In the genomic region with DNA sequence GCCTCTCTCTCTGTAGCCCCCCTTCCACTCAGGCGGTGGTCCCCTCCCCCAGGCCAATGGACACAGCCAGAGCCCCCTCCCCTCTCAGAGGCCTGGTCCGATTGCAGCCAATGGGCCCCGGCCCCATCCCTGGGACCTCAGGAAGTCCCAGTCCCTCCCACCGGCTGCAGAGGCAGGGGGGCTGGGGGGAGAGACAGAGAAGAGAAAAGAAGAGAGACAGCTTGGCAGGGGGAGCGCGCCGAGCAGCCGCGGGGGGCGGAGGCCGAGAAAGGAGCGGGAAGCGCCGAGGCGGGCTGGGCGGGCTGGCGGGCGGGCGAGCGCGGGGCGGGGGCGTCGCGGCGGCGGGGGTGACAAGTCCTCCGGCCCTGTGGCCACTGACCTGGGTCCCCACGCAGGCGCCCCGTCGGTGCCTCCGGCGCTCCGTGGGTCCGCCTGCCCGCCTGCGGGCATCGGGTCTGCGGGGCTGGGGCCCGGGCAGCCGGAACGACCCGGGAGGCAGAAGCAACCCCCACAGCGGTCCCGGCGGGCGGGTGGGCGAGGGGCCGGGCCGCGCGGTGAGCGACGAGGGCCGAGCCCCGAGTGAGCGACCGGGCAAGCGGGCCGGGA, we compare ENCODE assay signal across 14 cellular contexts. TPM values are rescaled to one million over a fixed set of nuclear protein-coding genes. Genes with fewer than 3 reads are reported as not detected.
A peak's percentile ranks its signal among the peaks of the same experiment; 100 is the strongest.
DNase-seq lines count a peak whose midpoint lies in the region; ATAC-seq, FAIRE-seq and TF ChIP-seq lines count a peak whose summit lies in the region.
"Had no signal": no experiment of that assay in that cellular context is flagged by ENCODE, and none has a peak within 500 bp of the region (broad histone marks: within the 10 kb centered on the region; RNA-seq: fewer than 3 reads in every experiment).

No MANE protein-coding gene starts in this region.

- no peak overlapping the region for H4K8ac ChIP-seq in H1 (ENCODE audit: extremely low read depth, insufficient read depth, low read length)

- H3K9ac ChIP-seq in H1 (replicated peaks in 1 of 4; ENCODE audit: extremely low read depth in 1 of 4, low read depth in 3 of 4, low read length in 3 of 4) (no peak overlapping the region), neural progenitor cell (no peak overlapping the region)

- H2BK12ac ChIP-seq in H1 (ENCODE audit: low read depth, low read length): peak overlapping the region; percentile 96; the same call in 1 of the 2 replicates

- peaks cover 59% of the 10 kb centered on the region for H3F3A ChIP-seq in neural progenitor cell (ENCODE audit: low read depth)

- H3K27ac Mint-ChIP-seq in neural progenitor cell: peak overlapping the region; percentile 96
- H3K27ac Mint-ChIP-seq: activated naive CD4-positive, alpha-beta T cell treated with anti-CD3 and anti-CD28 coated beads, Interleukin-2, amount 50 U/mL, for 72 hours had no signal

- no peaks in the 10 kb centered on the region for H3K79me1 ChIP-seq in H1 (ENCODE audit: low read depth, low read length)

- H3K9me3 ChIP-seq in BE2C: no peaks in the 10 kb centered on the region
- no peaks in the 10 kb centered on the region for H3K9me3 ChIP-seq in H1 (ENCODE audit: insufficient read depth in 2 of 2, low read depth in 1 of 2, low read length in 1 of 2)
- H3K9me3 ChIP-seq in neural progenitor cell (ENCODE audit: low read depth): no peaks in the 10 kb centered on the region
- no peaks in the 10 kb centered on the region for H3K9me3 ChIP-seq in right lobe of liver

- no peak overlapping the region for H3K56ac ChIP-seq in H1 (replicated peaks; ENCODE audit: insufficient read length, low read depth, low read length)

- H3K4me1 Mint-ChIP-seq in neural progenitor cell: peaks cover 81% of the 10 kb centered on the region

- ATAC-seq in right lobe of liver: no peak
- ATAC-seq: esophagus mucosa had no signal

- peaks cover 64% of the 10 kb centered on the region for H3K4me1 ChIP-seq in BE2C
- peaks cover 12 to 46% (median 32%) of the 10 kb centered on the region in 4 experiments for H3K4me1 ChIP-seq in H1 (replicated peaks in 1 of 4; ENCODE audit: control insufficient read depth in 3 of 4, insufficient read depth in 4 of 4, low read length in 3 of 4)
- peaks cover 78% of the 10 kb centered on the region for H3K4me1 ChIP-seq in neural progenitor cell
- H3K4me1 ChIP-seq in right lobe of liver: no peaks in the 10 kb centered on the region

- peak overlapping the region; percentile 62; the same call in 1 of the 2 replicates for H3K18ac ChIP-seq in H1 (ENCODE audit: extremely low read depth, low read length)

- H3K27me3 Mint-ChIP-seq in neural progenitor cell (ENCODE audit: insufficient read depth, low read depth): peaks cover 6% of the 10 kb centered on the region

- POLR2A ChIA-PET in H1 (lab: Charles Lee; ENCODE audit: partially characterized antibody): interaction anchor here (1.0 to 5.6 kb wide), 8 partner anchors 10 to 60 kb away, joined by 3 to 36 read pairs (median 4); a partner anchor contains a TSS

- peaks cover 0 to 5% of the 10 kb centered on the region in 2 experiments for H4K20me1 ChIP-seq in H1 (replicated peaks in 1 of 2; ENCODE audit: control insufficient read depth in 1 of 2, insufficient read depth in 2 of 2, low read length in 2 of 2)
- peaks cover 36% of the 10 kb centered on the region for H4K20me1 ChIP-seq in neural progenitor cell (ENCODE audit: low read depth)

- H3K4me3 ChIP-seq in BE2C (ENCODE audit: low read depth, low read length) (peak overlapping the region; percentile 52), H1 (ENCODE audit: extremely low read depth in 1 of 4, insufficient read depth in 2 of 4, low read depth in 3 of 4, low read length in 4 of 4) (peak overlapping the region; percentile 24 to 55 (median 44); a peak in 6 of 8 replicates), neural progenitor cell (peak overlapping the region; percentile 55), right lobe of liver (no peak overlapping the region)

- peaks cover 6% of the 10 kb centered on the region for H3K36me3 Mint-ChIP-seq in neural progenitor cell
- H3K36me3 Mint-ChIP-seq: activated naive CD4-positive, alpha-beta T cell treated with anti-CD3 and anti-CD28 coated beads, Interleukin-2, amount 50 U/mL, for 72 hours had no signal

- intact Hi-C loops in right lobe of liver (cut with DNase I): no loop called here

- peaks cover 19% of the 10 kb centered on the region; the same call in 1 of the 2 replicates for H3K23me2 ChIP-seq in H1 (ENCODE audit: low read depth, low read length)

- no peaks in the 10 kb centered on the region for H3K9me3 Mint-ChIP-seq in neural progenitor cell
- H3K9me3 Mint-ChIP-seq: activated naive CD4-positive, alpha-beta T cell treated with anti-CD3 and anti-CD28 coated beads, Interleukin-2, amount 50 U/mL, for 72 hours had no signal

- TF ChIP-seq RAD21 in H1 (IDR thresholded peaks at IDR 0.05 in 1 of 2, conservative IDR thresholded peaks at IDR 0.05 in 1 of 2; ENCODE audit: low read depth in 2 of 2, low read length in 2 of 2): no peak

- H2BK5ac ChIP-seq in H1 (ENCODE audit: low read depth, low read length): no peak overlapping the region

- FAIRE-seq in H1 (lab: Jason Lieb, UNC): no peak
- FAIRE-seq: HepG2 had no signal

- H3K27ac ChIP-seq in H1 (ENCODE audit: low read depth, low read length) (no peak overlapping the region), neural progenitor cell (peak overlapping the region; percentile 81), right lobe of liver (no peak overlapping the region)

- H3K79me2 ChIP-seq in H1 (ENCODE audit: control insufficient read depth in 1 of 2, insufficient read depth in 2 of 2, low read length in 2 of 2) (no peaks in the 10 kb centered on the region), neural progenitor cell (ENCODE audit: low read depth) (no peaks in the 10 kb centered on the region)

- H2BK15ac ChIP-seq in H1 (ENCODE audit: low read length): no peak overlapping the region

- peak overlapping the region; percentile 84 for H3K4me2 ChIP-seq in H1 (ENCODE audit: insufficient read depth in 1 of 2, low read depth in 2 of 2, low read length in 2 of 2)
- H3K4me2 ChIP-seq in neural progenitor cell: peak overlapping the region; percentile 94

- H2BK20ac ChIP-seq in H1 (ENCODE audit: low read length): no peak overlapping the region

- no peak for TF ChIP-seq EP300 in H1 (IDR thresholded peaks at IDR 0.05; ENCODE audit: borderline replicate concordance in 1 of 2, low read depth in 2 of 2, low read length in 2 of 2)

- H4K91ac ChIP-seq in H1 (replicated peaks; ENCODE audit: insufficient read length, low read length): no peak overlapping the region

- DNase-seq in BE2C: peak; percentile 73
- peak; percentile 58 for DNase-seq in NCI-H1092 treated with DMSO at 0.1 percent for 48 hours (lab: John Stamatoyannopoulos, UW)
- DNase-seq in H1 (ENCODE audit: low read depth in 1 of 2, low spot score in 2 of 2): no peak
- DNase-seq in neural progenitor cell (ENCODE audit: low spot score): peak; percentile 84
- DNase-seq in UCSD-AML1 (lab: John Stamatoyannopoulos, UW; ENCODE audit: unreplicated experiment): no peak
- no peak for DNase-seq in right lobe of liver
- DNase-seq in erythroblast (lab: John Stamatoyannopoulos, UW): no peak
- DNase-seq in A172 (ENCODE audit: low spot score): no peak
- DNase-seq: DND-41, NCI-H774, T1000 had no signal

- 0% methylated on average over 2 of the region's 61 CpGs; no CpG with 5 or more reads in 1 of the 2 experiments for WGBS in H1 (ENCODE audit: extremely low coverage in 1 of 2, insufficient coverage in 1 of 2, insufficient read length in 1 of 2, insufficient replicate concordance in 2 of 2, low coverage in 1 of 2, low lambda C conversion rate in 2 of 2, missing lambda C conversion rate in 1 of 2), 2 experiments
- 25% methylated on average over 17 of the region's 61 CpGs for WGBS in right lobe of liver (ENCODE audit: insufficient coverage, low coverage, low lambda C conversion rate, missing lambda C conversion rate)

- H4K5ac ChIP-seq in H1 (ENCODE audit: insufficient read length, low read depth, low read length): no peak overlapping the region

- TF ChIP-seq POLR2A in H1 (IDR thresholded peaks at IDR 0.05; ENCODE audit: control extremely low read depth in 1 of 2, low read depth in 2 of 2, low read length in 2 of 2) (no peak), right lobe of liver (IDR thresholded peaks at IDR 0.05) (no peak), erythroblast (IDR thresholded peaks at IDR 0.05; ENCODE audit: low read length) (no peak)

- no peak overlapping the region for H2BK120ac ChIP-seq in H1 (replicated peaks; ENCODE audit: low read depth, low read length)

- no peak for TF ChIP-seq CTCF in BE2C (IDR thresholded peaks at IDR 0.05; ENCODE audit: low read depth, low read length)
- TF ChIP-seq CTCF in H1 (IDR thresholded peaks at IDR 0.05; ENCODE audit: control extremely low read depth in 1 of 3, insufficient read depth in 1 of 3, low read depth in 1 of 3, low read length in 3 of 3): no peak
- TF ChIP-seq CTCF in neural progenitor cell (IDR thresholded peaks at IDR 0.05): no peak
- TF ChIP-seq CTCF in right lobe of liver (IDR thresholded peaks at IDR 0.05): no peak

- H3K23ac ChIP-seq in H1 (ENCODE audit: insufficient read length): no peak overlapping the region

- no peak overlapping the region for H3K4ac ChIP-seq in H1 (replicated peaks; ENCODE audit: insufficient read length, low read depth, low read length)

- H3K4me3 Mint-ChIP-seq in neural progenitor cell: peak overlapping the region; percentile 85

- CTCF ChIA-PET in H1 (lab: Charles Lee; ENCODE audit: partially characterized antibody): interaction anchor here (0.7 to 13.8 kb wide), 14 partner anchors 8 to 97 kb away, joined by 3 to 241 read pairs (median 6); a partner anchor contains a TSS

- H2AFZ ChIP-seq in H1 (ENCODE audit: low read length) (no peak overlapping the region), neural progenitor cell (replicated peaks) (no peak overlapping the region)

- no peak overlapping the region for H3K14ac ChIP-seq in H1 (ENCODE audit: insufficient read length)

- peaks cover 36% of the 10 kb centered on the region for H3K36me3 ChIP-seq in BE2C
- H3K36me3 ChIP-seq in H1 (ENCODE audit: control insufficient read depth in 2 of 4, insufficient read depth in 4 of 4, low read length in 3 of 4): no peaks in the 10 kb centered on the region
- no peaks in the 10 kb centered on the region for H3K36me3 ChIP-seq in neural progenitor cell
- H3K36me3 ChIP-seq in right lobe of liver: no peaks in the 10 kb centered on the region

- H3K27me3 ChIP-seq in BE2C (no peaks in the 10 kb centered on the region), H1 (replicated peaks in 1 of 4; ENCODE audit: control insufficient read depth in 3 of 4, extremely low read depth in 1 of 4, insufficient read depth in 3 of 4, low read length in 3 of 4) (peaks cover 21 to 74% (median 59%) of the 10 kb centered on the region in 4 experiments), neural progenitor cell (peaks cover 5% of the 10 kb centered on the region), right lobe of liver (no peaks in the 10 kb centered on the region)

- no peak overlapping the region for H2AK5ac ChIP-seq in H1 (ENCODE audit: low read depth, low read length)

RNA-seq across cellular contexts. Expression of a gene that starts 11.8 kb away (rescaled TPM):
- polyA plus RNA-seq in BE2C (2012; ENCODE audit: insufficient read depth, insufficient read length, low read depth): 110 TPM
- 1.2 and 1.5 TPM in 2 replicates for total RNA-seq in H1 (2021; fragmentation: NEBNext Ultra II Directional; extraction: Animal tissue kit (Norgen Biotek cat#: 25700))
- 4.2 and 5.4 TPM in 2 replicates for polyA plus RNA-seq in H1 (2011; rRNA removed)
- polyA plus RNA-seq in H1 (2011; cell fraction: cytosol; rRNA removed): 1.8 TPM
- 2.7 TPM for polyA plus RNA-seq in H1 (2011; cell fraction: nucleus; rRNA removed)
- 1.1 to 3.0 TPM (median 1.6 TPM) in 4 replicates for polyA plus RNA-seq in H1 (2012, experiment 1 of 2)
- 1.2 TPM for polyA plus RNA-seq in H1 (2012, experiment 2 of 2)
- 1.5 TPM for polyA plus RNA-seq in H1 (2013, experiment 1 of 2)
- 1.6 TPM for polyA plus RNA-seq in H1 (2013, experiment 2 of 2)
- polyA minus RNA-seq in H1 (2011; rRNA and poly(A)+ RNA removed): 0.90 and 1.2 TPM in 2 replicates
- polyA minus RNA-seq in H1 (2011; cell fraction: cytosol; rRNA and poly(A)+ RNA removed): 1.1 TPM
- 0.30 TPM for polyA minus RNA-seq in H1 (2011; cell fraction: nucleus; rRNA and poly(A)+ RNA removed)
- total RNA-seq in neural progenitor cell (ENCODE audit: low replicate concordance) (8.6 and 37.2 TPM in 2 replicates), right lobe of liver (10 to 100 TPM in 1 of 6 experiments, 1 to 10 TPM in 4, under 1 TPM in 1; 0.71 to 12.5 (median 3.4) TPM)
- 0.69 TPM in 1 of 2 replicates, not detected in the other for total RNA-seq in A172 (2014; rRNA removed; shearing (Covaris generic))
- total RNA-seq: esophagus mucosa, HepG2 had no signal
- polyA plus RNA-seq: HepG2 had no signal

RNA-seq across cellular contexts. Expression of a gene that starts 34.2 kb away (rescaled TPM):
- polyA plus RNA-seq in BE2C (2012; ENCODE audit: insufficient read depth, insufficient read length, low read depth): 78.3 TPM
- 21.6 and 25.6 TPM in 2 replicates for total RNA-seq in H1 (2021; fragmentation: NEBNext Ultra II Directional; extraction: Animal tissue kit (Norgen Biotek cat#: 25700))
- polyA plus RNA-seq in H1 (2011; rRNA removed): 75.0 and 82.3 TPM in 2 replicates
- polyA plus RNA-seq in H1 (2011; cell fraction: cytosol; rRNA removed): 52.2 TPM
- polyA plus RNA-seq in H1 (2011; cell fraction: nucleus; rRNA removed): 44.1 TPM
- 34.0 to 45.6 TPM (median 39.2 TPM) in 4 replicates for polyA plus RNA-seq in H1 (2012, experiment 1 of 2)
- polyA plus RNA-seq in H1 (2012, experiment 2 of 2): 62.5 TPM
- polyA plus RNA-seq in H1 (2013, experiment 1 of 2): 34.6 TPM
- polyA plus RNA-seq in H1 (2013, experiment 2 of 2): 35.3 TPM
- polyA minus RNA-seq in H1 (2011; rRNA and poly(A)+ RNA removed): 8.6 and 14.4 TPM in 2 replicates
- polyA minus RNA-seq in H1 (2011; cell fraction: cytosol; rRNA and poly(A)+ RNA removed): 16.2 TPM
- polyA minus RNA-seq in H1 (2011; cell fraction: nucleus; rRNA and poly(A)+ RNA removed): 12.0 TPM
- 17.4 and 40.1 TPM in 2 replicates for total RNA-seq in neural progenitor cell (ENCODE audit: low replicate concordance)
- total RNA-seq in right lobe of liver: 10 to 100 TPM; 15.2 to 29.1 (median 25.0) TPM
- 20.1 and 26.2 TPM in 2 replicates for total RNA-seq in A172 (2014; rRNA removed; shearing (Covaris generic))

RNA-seq across cellular contexts. Expression of a gene that starts 42.6 kb away (rescaled TPM):
- 154 TPM for polyA plus RNA-seq in BE2C (2012; ENCODE audit: insufficient read depth, insufficient read length, low read depth)
- total RNA-seq in H1 (2021; fragmentation: NEBNext Ultra II Directional; extraction: Animal tissue kit (Norgen Biotek cat#: 25700)): 23.4 and 25.6 TPM in 2 replicates
- polyA plus RNA-seq in H1 (2011; rRNA removed): 37.8 and 39.2 TPM in 2 replicates
- polyA plus RNA-seq in H1 (2011; cell fraction: cytosol; rRNA removed): 36.2 TPM
- polyA plus RNA-seq in H1 (2011; cell fraction: nucleus; rRNA removed): 28.6 TPM
- polyA plus RNA-seq in H1 (2012, experiment 1 of 2): 31.7 to 38.2 TPM (median 34.4 TPM) in 4 replicates
- polyA plus RNA-seq in H1 (2012, experiment 2 of 2): 67.1 TPM
- polyA plus RNA-seq in H1 (2013, experiment 1 of 2): 21.3 TPM
- 22.3 TPM for polyA plus RNA-seq in H1 (2013, experiment 2 of 2)
- 25.2 and 26.6 TPM in 2 replicates for polyA minus RNA-seq in H1 (2011; rRNA and poly(A)+ RNA removed)
- 7.0 TPM for polyA minus RNA-seq in H1 (2011; cell fraction: cytosol; rRNA and poly(A)+ RNA removed)
- polyA minus RNA-seq in H1 (2011; cell fraction: nucleus; rRNA and poly(A)+ RNA removed): 12.9 TPM
- total RNA-seq in neural progenitor cell (ENCODE audit: low replicate concordance) (45.6 and 98.3 TPM in 2 replicates), right lobe of liver (10 to 100 TPM; 26.4 to 36.8 (median 32.7) TPM)
- total RNA-seq in A172 (2014; rRNA removed; shearing (Covaris generic)): 98.4 and 138 TPM in 2 replicates

RNA-seq across cellular contexts. Expression of a gene that starts 51.1 kb away (rescaled TPM):
- polyA plus RNA-seq in BE2C (2012; ENCODE audit: insufficient read depth, insufficient read length, low read depth): not detected
- total RNA-seq in H1 (2021; fragmentation: NEBNext Ultra II Directional; extraction: Animal tissue kit (Norgen Biotek cat#: 25700)): not detected in 2 replicates
- 0.08 and 0.25 TPM in 2 replicates for polyA plus RNA-seq in H1 (2011; rRNA removed)
- polyA plus RNA-seq in H1 (2011; cell fraction: cytosol; rRNA removed): 0.12 TPM
- 0.33 TPM for polyA plus RNA-seq in H1 (2011; cell fraction: nucleus; rRNA removed)
- polyA plus RNA-seq in H1 (2012, experiment 1 of 2): 0.11 to 0.29 TPM in 2 of 4 replicates, not detected in the others
- polyA plus RNA-seq in H1 (2012, experiment 2 of 2): not detected
- polyA plus RNA-seq in H1 (2013, experiment 1 of 2): 0.04 TPM
- polyA plus RNA-seq in H1 (2013, experiment 2 of 2): 0.04 TPM
- not detected in 2 replicates for polyA minus RNA-seq in H1 (2011; rRNA and poly(A)+ RNA removed)
- not detected for polyA minus RNA-seq in H1 (2011; cell fraction: cytosol; rRNA and poly(A)+ RNA removed)
- polyA minus RNA-seq in H1 (2011; cell fraction: nucleus; rRNA and poly(A)+ RNA removed): not detected
- total RNA-seq in neural progenitor cell (ENCODE audit: low replicate concordance): 4.7 and 5.3 TPM in 2 replicates
- 1 to 10 TPM; 1.7 to 6.7 (median 2.5) TPM for total RNA-seq in right lobe of liver
- total RNA-seq in A172 (2014; rRNA removed; shearing (Covaris generic)): 0.19 TPM in 1 of 2 replicates, not detected in the other
- total RNA-seq: esophagus mucosa, HepG2 had no signal
- polyA plus RNA-seq: HepG2 had no signal

RNA-seq across cellular contexts. Expression of a gene that starts 54.9 kb away (rescaled TPM):
- 2.5 TPM for polyA plus RNA-seq in BE2C (2012; ENCODE audit: insufficient read depth, insufficient read length, low read depth)
- total RNA-seq in H1 (2021; fragmentation: NEBNext Ultra II Directional; extraction: Animal tissue kit (Norgen Biotek cat#: 25700)): 12.2 and 14.1 TPM in 2 replicates
- 49.4 and 60.4 TPM in 2 replicates for polyA plus RNA-seq in H1 (2011; rRNA removed)
- polyA plus RNA-seq in H1 (2011; cell fraction: cytosol; rRNA removed): 29.2 TPM
- polyA plus RNA-seq in H1 (2011; cell fraction: nucleus; rRNA removed): 23.2 TPM
- polyA plus RNA-seq in H1 (2012, experiment 1 of 2): 9.7 to 24.6 TPM (median 19.1 TPM) in 4 replicates
- polyA plus RNA-seq in H1 (2012, experiment 2 of 2): 20.1 TPM
- 15.4 TPM for polyA plus RNA-seq in H1 (2013, experiment 1 of 2)
- 15.5 TPM for polyA plus RNA-seq in H1 (2013, experiment 2 of 2)
- polyA minus RNA-seq in H1 (2011; rRNA and poly(A)+ RNA removed): 3.8 and 8.2 TPM in 2 replicates
- 6.1 TPM for polyA minus RNA-seq in H1 (2011; cell fraction: cytosol; rRNA and poly(A)+ RNA removed)
- 7.1 TPM for polyA minus RNA-seq in H1 (2011; cell fraction: nucleus; rRNA and poly(A)+ RNA removed)
- 4.4 and 21.3 TPM in 2 replicates for total RNA-seq in neural progenitor cell (ENCODE audit: low replicate concordance)
- total RNA-seq in right lobe of liver: 1 to 10 TPM; 1.5 to 2.7 (median 2.1) TPM
- 0.43 and 1.1 TPM in 2 replicates for total RNA-seq in A172 (2014; rRNA removed; shearing (Covaris generic))

Comparison
In these comparisons a context has a peak if more than half of its experiments do, and no peak if none do; other contexts are left out.
1. DNase-seq: peak in BE2C (single experiment), NCI-H1092 treated with DMSO at 0.1 percent for 48 hours (single experiment) and neural progenitor cell (single experiment); none in H1 (0 of 2), UCSD-AML1 (single experiment), right lobe of liver (0 of 3), erythroblast (0 of 2) and A172 (single experiment).
2. H3K4me3 ChIP-seq: peak in BE2C (single experiment), H1 (4 of 4) and neural progenitor cell (single experiment); none in right lobe of liver (0 of 3).